Comparison of ENCODE assay signal across 12 cellular contexts in the genomic region with DNA sequence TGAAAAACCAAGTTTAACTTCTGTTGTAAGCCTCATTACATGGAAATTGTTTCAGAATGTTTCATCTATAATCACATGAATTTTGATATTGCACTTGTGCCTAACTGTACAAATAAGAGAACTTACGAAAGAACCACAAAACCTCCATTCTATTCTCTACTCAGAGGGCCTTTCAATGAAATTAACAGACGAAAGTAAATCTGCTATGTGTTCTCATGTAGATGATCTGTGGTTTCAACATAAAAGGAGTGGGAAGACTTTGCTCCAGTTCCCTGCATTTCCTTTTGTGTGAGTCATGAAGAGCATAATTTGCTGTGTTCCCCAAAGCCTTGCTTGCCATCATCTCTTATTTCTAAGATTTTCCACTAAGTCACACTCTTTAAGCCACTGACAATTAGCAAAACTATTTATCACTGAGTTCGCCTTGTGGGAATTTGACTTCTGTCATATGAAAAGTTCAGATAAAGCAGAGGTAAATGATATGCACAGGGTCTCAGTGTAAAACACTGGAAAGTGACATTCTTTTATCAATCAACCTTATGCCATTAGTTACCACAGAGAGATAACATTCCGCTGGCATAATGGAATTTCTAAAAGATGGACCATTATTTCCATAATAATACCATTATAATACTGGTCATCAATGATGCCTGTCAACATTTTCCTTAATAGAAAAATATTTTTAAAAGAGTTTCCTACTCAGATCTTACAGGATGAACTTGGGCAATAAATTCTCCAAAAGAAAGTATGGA.
DNase-seq lines count a peak whose midpoint lies in the region; ATAC-seq, FAIRE-seq and TF ChIP-seq lines count a peak whose summit lies in the region.
"Had no signal": no experiment of that assay in that cellular context is flagged by ENCODE, and none has a peak within 500 bp of the region (broad histone marks: within the 10 kb centered on the region; RNA-seq: fewer than 3 reads in every experiment).

No MANE protein-coding gene starts in this region.

- peaks cover 2% of the 10 kb centered on the region for H3K9me3 Mint-ChIP-seq in astrocyte (ENCODE audit: unreplicated experiment)
- H3K9me3 Mint-ChIP-seq: activated T-helper 1 cell treated with anti-CD3 and anti-CD28 coated beads, Interleukin-12 subunit alpha, Interleukin-12 subunit beta, Interleukin-2, Interleukin-4 antibody, amounts not matched to agents 30 ng/mL and 10 ng/mL and 1 ng/mL, durations not matched to agents 14 hours and 24 hours and 36 hours had no signal

- H3K27me3 ChIP-seq in astrocyte (ENCODE audit: insufficient read depth, low read length) (no peaks in the 10 kb centered on the region), iPS-20b (ENCODE audit: insufficient read depth, low read length) (no peaks in the 10 kb centered on the region), PC-3 (ENCODE audit: low read length) (no peaks in the 10 kb centered on the region)

- H3K9me2 ChIP-seq in PC-3 (replicated peaks; ENCODE audit: low read length): no peaks in the 10 kb centered on the region

- H3K4me3 Mint-ChIP-seq in astrocyte (ENCODE audit: unreplicated experiment): no peak overlapping the region
- H3K4me3 Mint-ChIP-seq: activated T-helper 1 cell treated with anti-CD3 and anti-CD28 coated beads, Interleukin-12 subunit alpha, Interleukin-12 subunit beta, Interleukin-2, Interleukin-4 antibody, amounts not matched to agents 30 ng/mL and 10 ng/mL and 1 ng/mL, durations not matched to agents 14 hours and 24 hours and 36 hours had no signal

- H3F3A ChIP-seq in PC-3 (ENCODE audit: low read length, unreplicated experiment): no peaks in the 10 kb centered on the region

- H2AFZ ChIP-seq in astrocyte (ENCODE audit: low read depth, low read length) (no peak overlapping the region), PC-3 (ENCODE audit: low read length) (no peak overlapping the region)

- TF ChIP-seq CTCF in astrocyte (IDR thresholded peaks at IDR 0.05; ENCODE audit: insufficient read depth, low read depth, low read length) (no peak), PC-3 (conservative IDR thresholded peaks at IDR 0.05; ENCODE audit: low read depth, low read length) (no peak)

- peak overlapping the region; percentile 67 for H3K27ac Mint-ChIP-seq in astrocyte (ENCODE audit: unreplicated experiment)
- H3K27ac Mint-ChIP-seq: activated T-helper 1 cell treated with anti-CD3 and anti-CD28 coated beads, Interleukin-12 subunit alpha, Interleukin-12 subunit beta, Interleukin-2, Interleukin-4 antibody, amounts not matched to agents 30 ng/mL and 10 ng/mL and 1 ng/mL, durations not matched to agents 14 hours and 24 hours and 36 hours had no signal

- H3K4me3 ChIP-seq in astrocyte (ENCODE audit: insufficient read depth, low read depth, low read length): no peak overlapping the region
- peak overlapping the region; percentile 20; the same call in 1 of the 2 replicates for H3K4me3 ChIP-seq in iPS-20b (ENCODE audit: low read length)
- H3K4me3 ChIP-seq in PC-3 (ENCODE audit: low read length): no peak overlapping the region

- H3K9ac ChIP-seq in astrocyte (ENCODE audit: low read length): no peak overlapping the region
- H3K9ac ChIP-seq in iPS-20b (ENCODE audit: low read depth, low read length): no peak overlapping the region
- H3K9ac ChIP-seq in PC-3 (ENCODE audit: low read length): no peak overlapping the region

- ATAC-seq in GM18505 (IDR thresholded peaks at IDR 0.05; ENCODE audit: unreplicated experiment) (no peak), PC-3 (no peak)

- no peaks in the 10 kb centered on the region for H3K79me2 ChIP-seq in astrocyte (ENCODE audit: insufficient read depth, low read length)
- no peaks in the 10 kb centered on the region for H3K79me2 ChIP-seq in PC-3 (ENCODE audit: low read length)

- CTCF ChIA-PET in PC-3 (lab: Charles Lee): no interaction called here

- H4K20me1 ChIP-seq in astrocyte (ENCODE audit: insufficient read depth, low read length) (no peaks in the 10 kb centered on the region), PC-3 (ENCODE audit: low read length) (no peaks in the 10 kb centered on the region)

- H3K4me2 ChIP-seq in astrocyte (ENCODE audit: low read length) (peak overlapping the region; percentile 37), PC-3 (ENCODE audit: low read length) (no peak overlapping the region)

- H3K9me3 ChIP-seq in astrocyte (ENCODE audit: insufficient read depth, low read depth, low read length) (no peaks in the 10 kb centered on the region), iPS-20b (ENCODE audit: insufficient read depth, low read depth, low read length) (no peaks in the 10 kb centered on the region), PC-3 (ENCODE audit: low read length) (no peaks in the 10 kb centered on the region)

- H3K4me1 Mint-ChIP-seq in astrocyte (ENCODE audit: low read depth, unreplicated experiment): peaks cover 25% of the 10 kb centered on the region

- POLR2A ChIA-PET in PC-3 (lab: Charles Lee; ENCODE audit: unreplicated experiment): no interaction called here

- H3K27me3 Mint-ChIP-seq in astrocyte (ENCODE audit: low read depth, unreplicated experiment): no peaks in the 10 kb centered on the region

- FAIRE-seq in astrocyte (lab: Jason Lieb, UNC): no peak
- FAIRE-seq: TTC549 had no signal

- no TSS peak for BruUV-seq in PC-3 (replicated peaks; lab: Mats Ljungman, UMichigan)

- intact Hi-C loops in PC-3 (cut with micrococcal nuclease): no loop called here

- TF ChIP-seq POLR2A in GM18505 (IDR thresholded peaks at IDR 0.05; ENCODE audit: borderline replicate concordance, extremely low read depth, insufficient read depth, insufficient read length): no peak

- DNase-seq in AG08395 (ENCODE audit: low spot score): peak; percentile 36
- peak; percentile 70 for DNase-seq in HT1080 (ENCODE audit: low read depth)
- DNase-seq in astrocyte (ENCODE audit: low read depth): peak; percentile 95
- DNase-seq in PC-3: no peak
- no peak for DNase-seq in NCI-H1048 (lab: John Stamatoyannopoulos, UW)
- no peak for DNase-seq in SHP77 treated with DMSO at 0.1 percent for 48 hours (lab: John Stamatoyannopoulos, UW)
- DNase-seq: NCI-H1417 had no signal

- H3K36me3 Mint-ChIP-seq in astrocyte (ENCODE audit: low read depth, unreplicated experiment): peaks cover 3% of the 10 kb centered on the region

- no peaks in the 10 kb centered on the region for H3K36me3 ChIP-seq in astrocyte (ENCODE audit: insufficient read depth, low read length)
- H3K36me3 ChIP-seq in iPS-20b (ENCODE audit: insufficient read depth, low read depth, low read length): no peaks in the 10 kb centered on the region
- H3K36me3 ChIP-seq in PC-3 (ENCODE audit: low read depth, low read length): no peaks in the 10 kb centered on the region

- H3K4me1 ChIP-seq in astrocyte (ENCODE audit: insufficient read depth, low read length) (peaks cover 12% of the 10 kb centered on the region), iPS-20b (ENCODE audit: insufficient read depth, low read length) (peaks cover 36% of the 10 kb centered on the region), PC-3 (ENCODE audit: insufficient read depth, low read length) (no peaks in the 10 kb centered on the region)

- H3K27ac ChIP-seq in astrocyte (ENCODE audit: low read depth, low read length) (peak overlapping the region; percentile 26), iPS-20b (ENCODE audit: low read length) (no peak overlapping the region), PC-3 (ENCODE audit: low read length) (no peak overlapping the region)
- H3K27ac ChIP-seq: C4-2B had no signal

Comparison
In these comparisons a context has a peak if more than half of its experiments do, and no peak if none do; other contexts are left out.
1. DNase-seq: peak in AG08395 (single experiment), HT1080 (single experiment) and astrocyte (single experiment); none in PC-3 (single experiment), NCI-H1048 (single experiment) and SHP77 treated with DMSO at 0.1 percent for 48 hours (single experiment).